In genomic region chr2:200274116-200275075, GRCh38 we compare ENCODE assay signal across 19 cellular contexts. TPM values are rescaled to one million over a fixed set of nuclear protein-coding genes. Genes with fewer than 3 reads are reported as not detected.
DNase-seq lines count a peak whose midpoint lies in the region; ATAC-seq, FAIRE-seq and TF ChIP-seq lines count a peak whose summit lies in the region.
"Had no signal": no experiment of that assay in that cellular context is flagged by ENCODE, and none has a peak within 500 bp of the region (broad histone marks: within the 10 kb centered on the region; RNA-seq: fewer than 3 reads in every experiment).

No MANE protein-coding gene starts in this region.

- H3K36me3 Mint-ChIP-seq in nephron progenitor cell (ENCODE audit: low read depth): no peaks in the 10 kb centered on the region
- H3K36me3 Mint-ChIP-seq: brain, IgD-negative memory B cell had no signal

- H4K20me1 ChIP-seq in H1 (replicated peaks in 1 of 2; ENCODE audit: control insufficient read depth in 1 of 2, insufficient read depth in 2 of 2, low read length in 2 of 2): no peaks in the 10 kb centered on the region
- H4K20me1 ChIP-seq: BLaER1 treated with 17β-estradiol and CSF1 and Interleukin-3, amounts not matched to agents 10 nM and 100 nM had no signal

- DNase-seq in NCI-H146 (lab: John Stamatoyannopoulos, UW): peak; percentile 45
- DNase-seq in H1 (ENCODE audit: low read depth in 1 of 2, low spot score in 2 of 2): no peak
- no peak for DNase-seq in ecto neural progenitor cell (ENCODE audit: low spot score)
- no peak for DNase-seq in nephron progenitor cell
- no peak for DNase-seq in AG08395 (ENCODE audit: low spot score)
- DNase-seq: activated naive CD4-positive, alpha-beta T cell treated with anti-CD3 and anti-CD28 coated beads for 36 hours; effector memory CD4-positive, alpha-beta T cell; stimulated activated CD4-positive, alpha-beta T cell treated with anti-CD3 and anti-CD28 coated beads, Interleukin-2, amount 100 ng/mL, for 48 hours; transverse colon; WERI-Rb-1 had no signal

- no peak overlapping the region for H3K27ac ChIP-seq in H1 (ENCODE audit: low read depth, low read length)
- H3K27ac ChIP-seq: BLaER1 treated with 17β-estradiol and CSF1 and Interleukin-3, amounts not matched to agents 10 nM and 100 nM; gastroesophageal sphincter; transverse colon; WERI-Rb-1 had no signal

- H3K14ac ChIP-seq in H1 (ENCODE audit: insufficient read length): no peak overlapping the region

- 87% methylated on average over 7 of the region's 7 CpGs; no CpG with 5 or more reads in 1 of the 2 experiments for WGBS in H1 (ENCODE audit: extremely low coverage in 1 of 2, insufficient coverage in 1 of 2, insufficient read length in 1 of 2, insufficient replicate concordance in 2 of 2, low coverage in 1 of 2, low lambda C conversion rate in 2 of 2, missing lambda C conversion rate in 1 of 2), 2 experiments

- POLR2A ChIA-PET in H1 (lab: Charles Lee; ENCODE audit: partially characterized antibody): interaction anchor here (0.7 to 1.5 kb wide), 5 partner anchors 10 to 517 kb away, joined by 3 to 4 read pairs (median 4); no protein-coding TSS in a partner anchor

- no peak overlapping the region for H3K18ac ChIP-seq in H1 (ENCODE audit: extremely low read depth, low read length)

- peaks cover 0 to 1% (median 0%) of the 10 kb centered on the region in 4 experiments; a peak in 1 of 7 replicates for H3K27me3 ChIP-seq in H1 (replicated peaks in 1 of 4; ENCODE audit: control insufficient read depth in 3 of 4, extremely low read depth in 1 of 4, insufficient read depth in 3 of 4, low read length in 3 of 4)
- no peaks in the 10 kb centered on the region for H3K27me3 ChIP-seq in neuron (ENCODE audit: insufficient read depth, low read length)
- H3K27me3 ChIP-seq: BLaER1 treated with 17β-estradiol and CSF1 and Interleukin-3, amounts not matched to agents 10 nM and 100 nM; gastroesophageal sphincter; transverse colon had no signal

- peak; percentile 24 for FAIRE-seq in H1 (lab: Jason Lieb, UNC)
- FAIRE-seq: GM19239, keratinocyte had no signal

- H2AK5ac ChIP-seq in H1 (ENCODE audit: low read depth, low read length): no peak overlapping the region

- H2AFZ ChIP-seq in H1 (ENCODE audit: low read length) (peak overlapping the region; percentile 91; the same call in 1 of the 2 replicates), neuron (ENCODE audit: low read depth, low read length) (peak overlapping the region; percentile 8)

- H3K4me1 Mint-ChIP-seq in nephron progenitor cell: no peaks in the 10 kb centered on the region

- no peak overlapping the region for H2BK120ac ChIP-seq in H1 (replicated peaks; ENCODE audit: low read depth, low read length)

- no peak overlapping the region for H3K27ac Mint-ChIP-seq in nephron progenitor cell
- H3K27ac Mint-ChIP-seq: activated naive CD4-positive, alpha-beta T cell treated with anti-CD3 and anti-CD28 coated beads for 36 hours; IgD-negative memory B cell had no signal

- H2BK20ac ChIP-seq in H1 (ENCODE audit: low read length): 0 out of 2 replicates have a peak overlapping the region, but pooled peaks have one; percentile 24

- TF ChIP-seq POLR2A in H1 (IDR thresholded peaks at IDR 0.05; ENCODE audit: control extremely low read depth in 1 of 2, low read depth in 2 of 2, low read length in 2 of 2): no peak

- no peak overlapping the region for H4K8ac ChIP-seq in H1 (ENCODE audit: extremely low read depth, insufficient read depth, low read length)

- H4K91ac ChIP-seq in H1 (replicated peaks; ENCODE audit: insufficient read length, low read length): no peak overlapping the region

- H3K36me3 ChIP-seq in H1 (ENCODE audit: control insufficient read depth in 2 of 4, insufficient read depth in 4 of 4, low read length in 3 of 4) (no peaks in the 10 kb centered on the region), neuron (ENCODE audit: insufficient read depth, low read length) (no peaks in the 10 kb centered on the region)
- H3K36me3 ChIP-seq: BLaER1 treated with 17β-estradiol and CSF1 and Interleukin-3, amounts not matched to agents 10 nM and 100 nM; gastroesophageal sphincter; transverse colon; WERI-Rb-1 had no signal

- H3K23me2 ChIP-seq in H1 (ENCODE audit: low read depth, low read length): no peaks in the 10 kb centered on the region

- H3K23ac ChIP-seq in H1 (ENCODE audit: insufficient read length): no peak overlapping the region

- H3K4me3 Mint-ChIP-seq in nephron progenitor cell: no peak overlapping the region
- H3K4me3 Mint-ChIP-seq: activated naive CD4-positive, alpha-beta T cell treated with anti-CD3 and anti-CD28 coated beads for 36 hours; brain; IgD-negative memory B cell had no signal

- no peak for TF ChIP-seq RAD21 in H1 (IDR thresholded peaks at IDR 0.05 in 1 of 2, conservative IDR thresholded peaks at IDR 0.05 in 1 of 2; ENCODE audit: low read depth in 2 of 2, low read length in 2 of 2)

- H3K4me1 ChIP-seq in H1 (replicated peaks in 1 of 4; ENCODE audit: control insufficient read depth in 3 of 4, insufficient read depth in 4 of 4, low read length in 3 of 4): peaks cover 0 to 4% (median 3%) of the 10 kb centered on the region in 4 experiments; a peak in 2 of 7 replicates
- peaks cover 21% of the 10 kb centered on the region for H3K4me1 ChIP-seq in neuron (ENCODE audit: insufficient read depth, low read length)
- H3K4me1 ChIP-seq: gastroesophageal sphincter, transverse colon had no signal

- no peaks in the 10 kb centered on the region for H3K27me3 Mint-ChIP-seq in nephron progenitor cell (ENCODE audit: low read depth, poor library complexity)
- H3K27me3 Mint-ChIP-seq: IgD-negative memory B cell had no signal

- H3K9me3 ChIP-seq in H1 (ENCODE audit: insufficient read depth in 2 of 2, low read depth in 1 of 2, low read length in 1 of 2): no peaks in the 10 kb centered on the region
- peaks cover 2% of the 10 kb centered on the region for H3K9me3 ChIP-seq in neuron (ENCODE audit: low read length)
- H3K9me3 ChIP-seq: BLaER1 treated with 17β-estradiol and CSF1 and Interleukin-3, amounts not matched to agents 10 nM and 100 nM; gastroesophageal sphincter; transverse colon had no signal

- no peak overlapping the region for H2BK5ac ChIP-seq in H1 (ENCODE audit: low read depth, low read length)

- H3K4me2 ChIP-seq in H1 (ENCODE audit: insufficient read depth in 1 of 2, low read depth in 2 of 2, low read length in 2 of 2): no peak overlapping the region
- H3K4me2 ChIP-seq: BLaER1 treated with 17β-estradiol and CSF1 and Interleukin-3, amounts not matched to agents 10 nM and 100 nM had no signal

- H3K4ac ChIP-seq in H1 (replicated peaks; ENCODE audit: insufficient read length, low read depth, low read length): no peak overlapping the region

- ATAC-seq in GM19023 (IDR thresholded peaks at IDR 0.05; ENCODE audit: unreplicated experiment) (peak; percentile 53), HG03521 (IDR thresholded peaks at IDR 0.05; ENCODE audit: unreplicated experiment) (no peak)
- ATAC-seq: gastroesophageal sphincter had no signal

- no peaks in the 10 kb centered on the region for H3K79me2 ChIP-seq in H1 (ENCODE audit: control insufficient read depth in 1 of 2, insufficient read depth in 2 of 2, low read length in 2 of 2)

- no peak overlapping the region for H4K5ac ChIP-seq in H1 (ENCODE audit: insufficient read length, low read depth, low read length)

- no peak overlapping the region for H3K56ac ChIP-seq in H1 (replicated peaks; ENCODE audit: insufficient read length, low read depth, low read length)

- TF ChIP-seq CTCF in H1 (IDR thresholded peaks at IDR 0.05; ENCODE audit: control extremely low read depth in 1 of 3, insufficient read depth in 1 of 3, low read depth in 1 of 3, low read length in 3 of 3): no peak
- TF ChIP-seq CTCF in nephron progenitor cell (IDR thresholded peaks at IDR 0.05): no peak

- H3K4me3 ChIP-seq in H1 (ENCODE audit: extremely low read depth in 1 of 4, insufficient read depth in 2 of 4, low read depth in 3 of 4, low read length in 4 of 4) (no peak overlapping the region), neuron (ENCODE audit: low read length) (no peak overlapping the region)
- H3K4me3 ChIP-seq: BLaER1 treated with 17β-estradiol and CSF1 and Interleukin-3, amounts not matched to agents 10 nM and 100 nM; gastroesophageal sphincter; transverse colon had no signal

- no peak for TF ChIP-seq EP300 in H1 (IDR thresholded peaks at IDR 0.05; ENCODE audit: borderline replicate concordance in 1 of 2, low read depth in 2 of 2, low read length in 2 of 2)

- H3K9me3 Mint-ChIP-seq in nephron progenitor cell: no peaks in the 10 kb centered on the region
- H3K9me3 Mint-ChIP-seq: activated naive CD4-positive, alpha-beta T cell treated with anti-CD3 and anti-CD28 coated beads for 36 hours; IgD-negative memory B cell had no signal

- H3K79me1 ChIP-seq in H1 (ENCODE audit: low read depth, low read length): no peaks in the 10 kb centered on the region

- no peak overlapping the region; a peak in 1 of 7 replicates for H3K9ac ChIP-seq in H1 (replicated peaks in 1 of 4; ENCODE audit: extremely low read depth in 1 of 4, low read depth in 3 of 4, low read length in 3 of 4)
- H3K9ac ChIP-seq: BLaER1 treated with 17β-estradiol and CSF1 and Interleukin-3, amounts not matched to agents 10 nM and 100 nM had no signal

- no peak overlapping the region for H2BK12ac ChIP-seq in H1 (ENCODE audit: low read depth, low read length)

- CTCF ChIA-PET in H1 (lab: Charles Lee; ENCODE audit: partially characterized antibody): interaction anchor here (0.6 to 1.9 kb wide), 3 partner anchors 10 to 249 kb away, joined by 3 to 8 read pairs (median 3); no protein-coding TSS in a partner anchor

- no peak overlapping the region for H2BK15ac ChIP-seq in H1 (ENCODE audit: low read length)

TF ChIP-seq in H1, 55 proteins besides CTCF, POLR2A, EP300 and RAD21 (continues in another document):
- no peak for TF ChIP-seq TCF12 (IDR thresholded peaks at IDR 0.05; ENCODE audit: low read depth, low read length)
- no peak for TF ChIP-seq POLR2AphosphoS5 (IDR thresholded peaks at IDR 0.05; ENCODE audit: low read depth, low read length)
- no peak for TF ChIP-seq EZH2 (IDR thresholded peaks at IDR 0.05; ENCODE audit: low read depth, low read length, severe bottlenecking)
- no peak for TF ChIP-seq CBX8 (IDR thresholded peaks at IDR 0.05; ENCODE audit: borderline replicate concordance, low read depth, low read length)
- no peak for TF ChIP-seq CHD2 (IDR thresholded peaks at IDR 0.05; ENCODE audit: low read length)
- TF ChIP-seq CEBPB (IDR thresholded peaks at IDR 0.05; ENCODE audit: low read depth, low read length): no peak
- no peak for TF ChIP-seq SUZ12 (IDR thresholded peaks at IDR 0.05; ENCODE audit: low read length)
- no peak for TF ChIP-seq CTBP2 (IDR thresholded peaks at IDR 0.05; ENCODE audit: borderline replicate concordance, insufficient read depth, insufficient read length, low read length)

RNA-seq across cellular contexts. Expression of gene SPATS2L, which starts 32.1 kb away (rescaled TPM):
- total RNA-seq in H1 (2021; fragmentation: NEBNext Ultra II Directional; extraction: Animal tissue kit (Norgen Biotek cat#: 25700)): 177 and 189 TPM in 2 replicates
- polyA plus RNA-seq in H1 (2011; rRNA removed): 55.3 and 67.3 TPM in 2 replicates
- 93.6 TPM for polyA plus RNA-seq in H1 (2011; cell fraction: cytosol; rRNA removed)
- 196 TPM for polyA plus RNA-seq in H1 (2011; cell fraction: nucleus; rRNA removed)
- polyA plus RNA-seq in H1 (2012, experiment 1 of 2): 106 to 126 TPM (median 119 TPM) in 4 replicates
- 30.9 TPM for polyA plus RNA-seq in H1 (2012, experiment 2 of 2)
- 376 TPM for polyA plus RNA-seq in H1 (2013, experiment 1 of 2)
- polyA plus RNA-seq in H1 (2013, experiment 2 of 2): 381 TPM
- 116 and 136 TPM in 2 replicates for polyA minus RNA-seq in H1 (2011; rRNA and poly(A)+ RNA removed)
- 78.2 TPM for polyA minus RNA-seq in H1 (2011; cell fraction: cytosol; rRNA and poly(A)+ RNA removed)
- polyA minus RNA-seq in H1 (2011; cell fraction: nucleus; rRNA and poly(A)+ RNA removed): 202 TPM
